Comparison of ENCODE assay signal across 1 cellular context in the genomic region with DNA sequence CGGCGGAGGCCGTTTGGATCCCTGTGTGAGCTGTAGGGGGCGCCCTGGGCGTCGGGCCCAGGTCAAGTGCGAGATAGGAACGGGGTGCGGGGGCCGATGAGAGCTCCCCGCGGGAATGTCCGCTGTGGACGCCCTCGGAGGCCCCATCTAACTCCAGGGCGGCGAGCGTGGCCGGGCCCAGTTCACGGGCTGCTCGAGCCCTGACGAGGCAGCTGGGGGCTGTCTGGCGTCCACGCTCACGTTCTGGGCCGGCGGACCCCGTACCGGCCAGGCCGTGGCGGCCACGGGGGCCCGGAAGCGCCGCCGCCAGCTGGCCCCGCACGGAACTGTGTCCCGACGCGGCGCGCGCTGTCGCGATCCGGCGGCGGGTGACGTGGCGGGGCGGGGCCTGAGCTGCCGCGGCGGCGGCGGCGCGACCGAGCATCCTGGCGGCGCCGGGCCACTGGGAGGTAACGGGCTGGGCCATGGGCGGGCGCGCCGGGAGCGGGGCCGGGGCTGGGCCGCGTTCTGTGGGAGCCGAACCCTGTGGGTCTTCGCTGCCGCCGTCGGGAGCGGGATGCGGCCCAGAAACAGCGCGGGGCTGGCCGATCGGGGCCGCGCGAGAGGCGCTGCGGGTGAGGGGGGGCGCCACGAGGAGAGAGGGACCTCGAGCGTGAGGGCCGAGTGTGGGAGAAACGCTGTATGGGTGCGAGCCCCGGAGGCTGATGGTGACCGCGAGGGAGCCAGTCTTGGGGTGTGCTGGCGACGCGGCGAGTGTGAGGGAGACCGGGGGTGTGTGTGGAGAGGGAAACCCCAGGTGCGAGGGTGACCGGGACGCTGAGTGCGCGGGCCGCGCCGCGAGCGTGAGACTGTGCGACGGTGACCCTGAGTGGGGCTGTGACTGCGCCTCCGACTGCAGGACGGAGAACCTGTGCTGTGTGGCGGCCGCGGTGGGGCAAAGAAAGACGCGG.
A peak's percentile ranks its signal among the peaks of the same experiment; 100 is the strongest.
TF ChIP-seq lines count a peak whose summit lies in the region.

A gene (plus strand): TSS at position 399 of the 950 bp plus-strand sequence. CDS start 10,201 bp downstream, outside the sequence.

TF ChIP-seq in HepG2, 621 proteins besides CTCF, POLR2A, EP300 and RAD21 (continued from another document and continues in another):
- TF ChIP-seq, protein P1, sequence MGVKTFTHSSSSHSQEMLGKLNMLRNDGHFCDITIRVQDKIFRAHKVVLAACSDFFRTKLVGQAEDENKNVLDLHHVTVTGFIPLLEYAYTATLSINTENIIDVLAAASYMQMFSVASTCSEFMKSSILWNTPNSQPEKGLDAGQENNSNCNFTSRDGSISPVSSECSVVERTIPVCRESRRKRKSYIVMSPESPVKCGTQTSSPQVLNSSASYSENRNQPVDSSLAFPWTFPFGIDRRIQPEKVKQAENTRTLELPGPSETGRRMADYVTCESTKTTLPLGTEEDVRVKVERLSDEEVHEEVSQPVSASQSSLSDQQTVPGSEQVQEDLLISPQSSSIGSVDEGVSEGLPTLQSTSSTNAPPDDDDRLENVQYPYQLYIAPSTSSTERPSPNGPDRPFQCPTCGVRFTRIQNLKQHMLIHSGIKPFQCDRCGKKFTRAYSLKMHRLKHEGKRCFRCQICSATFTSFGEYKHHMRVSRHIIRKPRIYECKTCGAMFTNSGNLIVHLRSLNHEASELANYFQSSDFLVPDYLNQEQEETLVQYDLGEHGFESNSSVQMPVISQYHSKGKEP (CRISPR knock-in tag; IDR thresholded peaks at IDR 0.05): peak; percentile 42; the same call in 1 of the 2 replicates
- TF ChIP-seq, protein P2, sequence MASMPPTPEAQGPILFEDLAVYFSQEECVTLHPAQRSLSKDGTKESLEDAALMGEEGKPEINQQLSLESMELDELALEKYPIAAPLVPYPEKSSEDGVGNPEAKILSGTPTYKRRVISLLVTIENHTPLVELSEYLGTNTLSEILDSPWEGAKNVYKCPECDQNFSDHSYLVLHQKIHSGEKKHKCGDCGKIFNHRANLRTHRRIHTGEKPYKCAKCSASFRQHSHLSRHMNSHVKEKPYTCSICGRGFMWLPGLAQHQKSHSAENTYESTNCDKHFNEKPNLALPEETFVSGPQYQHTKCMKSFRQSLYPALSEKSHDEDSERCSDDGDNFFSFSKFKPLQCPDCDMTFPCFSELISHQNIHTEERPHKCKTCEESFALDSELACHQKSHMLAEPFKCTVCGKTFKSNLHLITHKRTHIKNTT (CRISPR knock-in tag; IDR thresholded peaks at IDR 0.05): no peak
- TF ChIP-seq, protein P3, sequence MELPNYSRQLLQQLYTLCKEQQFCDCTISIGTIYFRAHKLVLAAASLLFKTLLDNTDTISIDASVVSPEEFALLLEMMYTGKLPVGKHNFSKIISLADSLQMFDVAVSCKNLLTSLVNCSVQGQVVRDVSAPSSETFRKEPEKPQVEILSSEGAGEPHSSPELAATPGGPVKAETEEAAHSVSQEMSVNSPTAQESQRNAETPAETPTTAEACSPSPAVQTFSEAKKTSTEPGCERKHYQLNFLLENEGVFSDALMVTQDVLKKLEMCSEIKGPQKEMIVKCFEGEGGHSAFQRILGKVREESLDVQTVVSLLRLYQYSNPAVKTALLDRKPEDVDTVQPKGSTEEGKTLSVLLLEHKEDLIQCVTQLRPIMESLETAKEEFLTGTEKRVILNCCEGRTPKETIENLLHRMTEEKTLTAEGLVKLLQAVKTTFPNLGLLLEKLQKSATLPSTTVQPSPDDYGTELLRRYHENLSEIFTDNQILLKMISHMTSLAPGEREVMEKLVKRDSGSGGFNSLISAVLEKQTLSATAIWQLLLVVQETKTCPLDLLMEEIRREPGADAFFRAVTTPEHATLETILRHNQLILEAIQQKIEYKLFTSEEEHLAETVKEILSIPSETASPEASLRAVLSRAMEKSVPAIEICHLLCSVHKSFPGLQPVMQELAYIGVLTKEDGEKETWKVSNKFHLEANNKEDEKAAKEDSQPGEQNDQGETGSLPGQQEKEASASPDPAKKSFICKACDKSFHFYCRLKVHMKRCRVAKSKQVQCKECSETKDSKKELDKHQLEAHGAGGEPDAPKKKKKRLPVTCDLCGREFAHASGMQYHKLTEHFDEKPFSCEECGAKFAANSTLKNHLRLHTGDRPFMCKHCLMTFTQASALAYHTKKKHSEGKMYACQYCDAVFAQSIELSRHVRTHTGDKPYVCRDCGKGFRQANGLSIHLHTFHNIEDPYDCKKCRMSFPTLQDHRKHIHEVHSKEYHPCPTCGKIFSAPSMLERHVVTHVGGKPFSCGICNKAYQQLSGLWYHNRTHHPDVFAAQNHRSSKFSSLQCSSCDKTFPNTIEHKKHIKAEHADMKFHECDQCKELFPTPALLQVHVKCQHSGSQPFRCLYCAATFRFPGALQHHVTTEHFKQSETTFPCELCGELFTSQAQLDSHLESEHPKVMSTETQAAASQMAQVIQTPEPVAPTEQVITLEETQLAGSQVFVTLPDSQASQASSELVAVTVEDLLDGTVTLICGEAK (IDR thresholded peaks at IDR 0.05): no peak
- TF ChIP-seq, protein P3 (CRISPR knock-in tag; IDR thresholded peaks at IDR 0.05): no peak; the same call in 1 of the 2 replicates
- TF ChIP-seq ZNF543 (CRISPR knock-in tag; IDR thresholded peaks at IDR 0.05) (no peak; the same call in 1 of the 2 replicates), ZNF564 (CRISPR knock-in tag; IDR thresholded peaks at IDR 0.05) (no peak; the same call in 1 of the 2 replicates), ZNF557 (CRISPR knock-in tag; IDR thresholded peaks at IDR 0.05) (0 out of 2 replicates have a peak, but pooled peaks have one; percentile 21), ZNF878 (CRISPR knock-in tag; IDR thresholded peaks at IDR 0.05) (no peak), ZNF75D (CRISPR knock-in tag; IDR thresholded peaks at IDR 0.05; ENCODE audit: borderline replicate concordance) (0 out of 2 replicates have a peak, but pooled peaks have one; percentile 42), KAT2B (IDR thresholded peaks at IDR 0.05; ENCODE audit: borderline replicate concordance, low read depth, low read length) (no peak), HNF4G (IDR thresholded peaks at IDR 0.05; ENCODE audit: borderline replicate concordance, low read depth, low read length) (no peak), HNF4G (CRISPR knock-in tag; IDR thresholded peaks at IDR 0.05; ENCODE audit: borderline replicate concordance, low read depth) (no peak; the same call in 1 of the 2 replicates), KLF9 (CRISPR knock-in tag; IDR thresholded peaks at IDR 0.05; ENCODE audit: low read depth) (0 out of 2 replicates have a peak, but pooled peaks have one; percentile 64), ZFY (CRISPR knock-in tag; IDR thresholded peaks at IDR 0.05) (peak; percentile 87), PPARG (CRISPR knock-in tag; conservative IDR thresholded peaks at IDR 0.05) (no peak), RBM39 (IDR thresholded peaks at IDR 0.05; ENCODE audit: low read depth, low read length, poor library complexity, severe bottlenecking) (peak; percentile 78), NRL (CRISPR knock-in tag; IDR thresholded peaks at IDR 0.05; ENCODE audit: borderline replicate concordance) (no peak), ZNF143 (CRISPR knock-in tag; IDR thresholded peaks at IDR 0.05) (no peak; the same call in 1 of the 2 replicates), ZNF33B (CRISPR knock-in tag; IDR thresholded peaks at IDR 0.05) (no peak), ZNF605 (CRISPR knock-in tag; IDR thresholded peaks at IDR 0.05) (no peak), PAF1 (CRISPR knock-in tag; IDR thresholded peaks at IDR 0.05) (no peak), REL (CRISPR knock-in tag; conservative IDR thresholded peaks at IDR 0.05) (peak; percentile 61), ZNF562 (CRISPR knock-in tag; IDR thresholded peaks at IDR 0.05; ENCODE audit: borderline replicate concordance) (0 out of 2 replicates have a peak, but pooled peaks have one; percentile 22), SP5 (CRISPR knock-in tag; IDR thresholded peaks at IDR 0.05; ENCODE audit: borderline replicate concordance, low read depth) (0 out of 2 replicates have a peak, but pooled peaks have one; percentile 5), FOXK2 (IDR thresholded peaks at IDR 0.05) (no peak)
- TF ChIP-seq, protein P4, sequence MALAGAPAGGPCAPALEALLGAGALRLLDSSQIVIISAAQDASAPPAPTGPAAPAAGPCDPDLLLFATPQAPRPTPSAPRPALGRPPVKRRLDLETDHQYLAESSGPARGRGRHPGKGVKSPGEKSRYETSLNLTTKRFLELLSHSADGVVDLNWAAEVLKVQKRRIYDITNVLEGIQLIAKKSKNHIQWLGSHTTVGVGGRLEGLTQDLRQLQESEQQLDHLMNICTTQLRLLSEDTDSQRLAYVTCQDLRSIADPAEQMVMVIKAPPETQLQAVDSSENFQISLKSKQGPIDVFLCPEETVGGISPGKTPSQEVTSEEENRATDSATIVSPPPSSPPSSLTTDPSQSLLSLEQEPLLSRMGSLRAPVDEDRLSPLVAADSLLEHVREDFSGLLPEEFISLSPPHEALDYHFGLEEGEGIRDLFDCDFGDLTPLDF (CRISPR knock-in tag; IDR thresholded peaks at IDR 0.05): no peak
- TF ChIP-seq, protein P5, sequence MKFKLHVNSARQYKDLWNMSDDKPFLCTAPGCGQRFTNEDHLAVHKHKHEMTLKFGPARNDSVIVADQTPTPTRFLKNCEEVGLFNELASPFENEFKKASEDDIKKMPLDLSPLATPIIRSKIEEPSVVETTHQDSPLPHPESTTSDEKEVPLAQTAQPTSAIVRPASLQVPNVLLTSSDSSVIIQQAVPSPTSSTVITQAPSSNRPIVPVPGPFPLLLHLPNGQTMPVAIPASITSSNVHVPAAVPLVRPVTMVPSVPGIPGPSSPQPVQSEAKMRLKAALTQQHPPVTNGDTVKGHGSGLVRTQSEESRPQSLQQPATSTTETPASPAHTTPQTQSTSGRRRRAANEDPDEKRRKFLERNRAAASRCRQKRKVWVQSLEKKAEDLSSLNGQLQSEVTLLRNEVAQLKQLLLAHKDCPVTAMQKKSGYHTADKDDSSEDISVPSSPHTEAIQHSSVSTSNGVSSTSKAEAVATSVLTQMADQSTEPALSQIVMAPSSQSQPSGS (CRISPR knock-in tag; IDR thresholded peaks at IDR 0.05): no peak; the same call in 1 of the 2 replicates
- TF ChIP-seq, protein P6, sequence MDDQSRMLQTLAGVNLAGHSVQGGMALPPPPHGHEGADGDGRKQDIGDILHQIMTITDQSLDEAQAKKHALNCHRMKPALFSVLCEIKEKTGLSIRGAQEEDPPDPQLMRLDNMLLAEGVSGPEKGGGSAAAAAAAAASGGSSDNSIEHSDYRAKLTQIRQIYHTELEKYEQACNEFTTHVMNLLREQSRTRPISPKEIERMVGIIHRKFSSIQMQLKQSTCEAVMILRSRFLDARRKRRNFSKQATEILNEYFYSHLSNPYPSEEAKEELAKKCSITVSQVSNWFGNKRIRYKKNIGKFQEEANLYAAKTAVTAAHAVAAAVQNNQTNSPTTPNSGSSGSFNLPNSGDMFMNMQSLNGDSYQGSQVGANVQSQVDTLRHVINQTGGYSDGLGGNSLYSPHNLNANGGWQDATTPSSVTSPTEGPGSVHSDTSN (CRISPR knock-in tag; IDR thresholded peaks at IDR 0.05; ENCODE audit: borderline replicate concordance): peak; percentile 70; the same call in 1 of the 2 replicates
- TF ChIP-seq, protein P7, sequence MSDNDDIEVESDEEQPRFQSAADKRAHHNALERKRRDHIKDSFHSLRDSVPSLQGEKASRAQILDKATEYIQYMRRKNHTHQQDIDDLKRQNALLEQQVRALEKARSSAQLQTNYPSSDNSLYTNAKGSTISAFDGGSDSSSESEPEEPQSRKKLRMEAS (IDR thresholded peaks at IDR 0.05): peak; percentile 82; the same call in 1 of the 2 replicates
- TF ChIP-seq, protein P8, sequence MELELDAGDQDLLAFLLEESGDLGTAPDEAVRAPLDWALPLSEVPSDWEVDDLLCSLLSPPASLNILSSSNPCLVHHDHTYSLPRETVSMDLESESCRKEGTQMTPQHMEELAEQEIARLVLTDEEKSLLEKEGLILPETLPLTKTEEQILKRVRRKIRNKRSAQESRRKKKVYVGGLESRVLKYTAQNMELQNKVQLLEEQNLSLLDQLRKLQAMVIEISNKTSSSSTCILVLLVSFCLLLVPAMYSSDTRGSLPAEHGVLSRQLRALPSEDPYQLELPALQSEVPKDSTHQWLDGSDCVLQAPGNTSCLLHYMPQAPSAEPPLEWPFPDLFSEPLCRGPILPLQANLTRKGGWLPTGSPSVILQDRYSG (CRISPR knock-in tag; IDR thresholded peaks at IDR 0.05): 0 out of 2 replicates have a peak, but pooled peaks have one; percentile 42
- TF ChIP-seq, protein P9, sequence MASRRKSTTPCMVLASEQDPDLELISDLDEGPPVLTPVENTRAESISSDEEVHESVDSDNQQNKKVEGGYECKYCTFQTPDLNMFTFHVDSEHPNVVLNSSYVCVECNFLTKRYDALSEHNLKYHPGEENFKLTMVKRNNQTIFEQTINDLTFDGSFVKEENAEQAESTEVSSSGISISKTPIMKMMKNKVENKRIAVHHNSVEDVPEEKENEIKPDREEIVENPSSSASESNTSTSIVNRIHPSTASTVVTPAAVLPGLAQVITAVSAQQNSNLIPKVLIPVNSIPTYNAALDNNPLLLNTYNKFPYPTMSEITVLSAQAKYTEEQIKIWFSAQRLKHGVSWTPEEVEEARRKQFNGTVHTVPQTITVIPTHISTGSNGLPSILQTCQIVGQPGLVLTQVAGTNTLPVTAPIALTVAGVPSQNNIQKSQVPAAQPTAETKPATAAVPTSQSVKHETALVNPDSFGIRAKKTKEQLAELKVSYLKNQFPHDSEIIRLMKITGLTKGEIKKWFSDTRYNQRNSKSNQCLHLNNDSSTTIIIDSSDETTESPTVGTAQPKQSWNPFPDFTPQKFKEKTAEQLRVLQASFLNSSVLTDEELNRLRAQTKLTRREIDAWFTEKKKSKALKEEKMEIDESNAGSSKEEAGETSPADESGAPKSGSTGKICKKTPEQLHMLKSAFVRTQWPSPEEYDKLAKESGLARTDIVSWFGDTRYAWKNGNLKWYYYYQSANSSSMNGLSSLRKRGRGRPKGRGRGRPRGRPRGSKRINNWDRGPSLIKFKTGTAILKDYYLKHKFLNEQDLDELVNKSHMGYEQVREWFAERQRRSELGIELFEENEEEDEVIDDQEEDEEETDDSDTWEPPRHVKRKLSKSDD (CRISPR knock-in tag; IDR thresholded peaks at IDR 0.05; ENCODE audit: low read depth): no peak
